Comparison of ENCODE assay signal across 8 cellular contexts in genomic region chr6:2841264-2842138, GRCh38. TPM values are rescaled to one million over a fixed set of nuclear protein-coding genes. Genes with fewer than 3 reads are reported as not detected.
A peak's percentile ranks its signal among the peaks of the same experiment; 100 is the strongest.
DNase-seq lines count a peak whose midpoint lies in the region; ATAC-seq and TF ChIP-seq lines count a peak whose summit lies in the region.

SERPINB1 (minus strand) TSS chr6:2841863; CDS start chr6:2840586, 1,277 bp downstream.

- H3K4me3 Mint-ChIP-seq in activated T-helper 2 cell treated with anti-CD3 and anti-CD28 coated beads, Interferon-gamma antibody, Interleukin-2, Interleukin-4, amounts not matched to agents 10 μg/mL and 5 μg/mL and 100 μg/mL, durations not matched to agents 14 hours and 24 hours and 36 hours (ENCODE audit: low read depth) = peak within 1 kb of the TSS; percentile 89
- H3K4me3 Mint-ChIP-seq in naive thymus-derived CD4-positive, alpha-beta T cell = peak within 1 kb of the TSS; percentile 86 to 100 (median 92)
- peak within 1 kb of the TSS; percentile 83 for H3K4me3 Mint-ChIP-seq in stimulated activated memory B cell treated with anti-CD40 and anti-IgM and Interleukin-4, amounts not matched to agents 10 μg/mL and 1 μg/mL and 100 μg/mL, for 72 hours

- H4K20me1 ChIP-seq in BLaER1 = peaks cover 17% of the 10 kb centered on the region

- intact Hi-C loops in activated T-helper 2 cell treated with anti-CD3 and anti-CD28 coated beads, Interferon-gamma antibody, Interleukin-2, Interleukin-4, amounts not matched to agents 10 μg/mL and 5 μg/mL and 100 μg/mL, durations not matched to agents 14 hours and 24 hours and 36 hours (cut with micrococcal nuclease) = loop anchor here (1.0 kb wide), 5 partner anchors 16 to 148 kb away; partner anchors contain the start of gene WRNIP1
- intact Hi-C loops in naive thymus-derived CD4-positive, alpha-beta T cell (cut with micrococcal nuclease) = loop anchor here (1.0 to 5.0 kb wide), 9 partner anchors 17 to 1296 kb away; partner anchors contain the start of genes WRNIP1 (in 2 of the 2), BPHL (in 1 of the 2), ECI2 (in 1 of the 2) and RIPK1 (in 1 of the 2)

- CTCF ChIA-PET in naive thymus-derived CD4-positive, alpha-beta T cell (lab: Charles Lee) = interaction anchor here (0.8 to 4.1 kb wide), 14 partner anchors 8 to 214 kb away, joined by 3 to 23 read pairs (median 4); no protein-coding TSS in a partner anchor

- no peaks in the 10 kb centered on the region for H3K27me3 Mint-ChIP-seq in activated T-helper 2 cell treated with anti-CD3 and anti-CD28 coated beads, Interferon-gamma antibody, Interleukin-2, Interleukin-4, amounts not matched to agents 10 μg/mL and 5 μg/mL and 100 μg/mL, durations not matched to agents 14 hours and 24 hours and 36 hours (ENCODE audit: low read depth)
- no peaks in the 10 kb centered on the region for H3K27me3 Mint-ChIP-seq in naive thymus-derived CD4-positive, alpha-beta T cell
- no peaks in the 10 kb centered on the region for H3K27me3 Mint-ChIP-seq in stimulated activated memory B cell treated with anti-CD40 and anti-IgM and Interleukin-4, amounts not matched to agents 10 μg/mL and 1 μg/mL and 100 μg/mL, for 72 hours

- peaks cover 62% of the 10 kb centered on the region for H3K27me3 ChIP-seq in BLaER1
- H3K27me3 ChIP-seq in naive thymus-derived CD4-positive, alpha-beta T cell (ENCODE audit: control insufficient read depth in 2 of 2, insufficient read depth in 2 of 2, low read length in 2 of 2) = no peaks in the 10 kb centered on the region

- POLR2A ChIA-PET in naive thymus-derived CD4-positive, alpha-beta T cell (lab: Charles Lee) = interaction anchor here (0.6 to 9.8 kb wide), 45 partner anchors 9 to 1180 kb away, joined by 3 to 156 read pairs (median 5); partner anchors contain the start of genes NQO2, SERPINB6, SERPINB9 and WRNIP1

- peaks cover 50% of the 10 kb centered on the region for H3K4me1 Mint-ChIP-seq in activated T-helper 2 cell treated with anti-CD3 and anti-CD28 coated beads, Interferon-gamma antibody, Interleukin-2, Interleukin-4, amounts not matched to agents 10 μg/mL and 5 μg/mL and 100 μg/mL, durations not matched to agents 14 hours and 24 hours and 36 hours (ENCODE audit: low read depth)
- peaks cover 33 to 68% (median 60%) of the 10 kb centered on the region in 7 donors for H3K4me1 Mint-ChIP-seq in naive thymus-derived CD4-positive, alpha-beta T cell
- H3K4me1 Mint-ChIP-seq in stimulated activated memory B cell treated with anti-CD40 and anti-IgM and Interleukin-4, amounts not matched to agents 10 μg/mL and 1 μg/mL and 100 μg/mL, for 72 hours = peaks cover 55% of the 10 kb centered on the region

- peaks cover 37% of the 10 kb centered on the region for H3K4me1 ChIP-seq in BLaER1
- peaks cover 16 to 29% of the 10 kb centered on the region in 2 donors for H3K4me1 ChIP-seq in naive thymus-derived CD4-positive, alpha-beta T cell (ENCODE audit: control insufficient read depth in 2 of 2, insufficient read depth in 2 of 2, low read length in 2 of 2)

- no peak for TF ChIP-seq CTCF in fibroblast of mammary gland (conservative IDR thresholded peaks at IDR 0.05; ENCODE audit: control insufficient read depth, insufficient read depth, low read depth, low read length)

- peak within 1 kb of the TSS; percentile 89 for H3K27ac Mint-ChIP-seq in activated T-helper 2 cell treated with anti-CD3 and anti-CD28 coated beads, Interferon-gamma antibody, Interleukin-2, Interleukin-4, amounts not matched to agents 10 μg/mL and 5 μg/mL and 100 μg/mL, durations not matched to agents 14 hours and 24 hours and 36 hours
- H3K27ac Mint-ChIP-seq in naive thymus-derived CD4-positive, alpha-beta T cell = peak within 1 kb of the TSS; percentile 86 to 96 (median 95)
- H3K27ac Mint-ChIP-seq in stimulated activated memory B cell treated with anti-CD40 and anti-IgM and Interleukin-4, amounts not matched to agents 10 μg/mL and 1 μg/mL and 100 μg/mL, for 72 hours = peak within 1 kb of the TSS; percentile 90

- H3K9me3 Mint-ChIP-seq in activated T-helper 2 cell treated with anti-CD3 and anti-CD28 coated beads, Interferon-gamma antibody, Interleukin-2, Interleukin-4, amounts not matched to agents 10 μg/mL and 5 μg/mL and 100 μg/mL, durations not matched to agents 14 hours and 24 hours and 36 hours = no peaks in the 10 kb centered on the region
- H3K9me3 Mint-ChIP-seq in naive thymus-derived CD4-positive, alpha-beta T cell = no peaks in the 10 kb centered on the region
- H3K9me3 Mint-ChIP-seq in stimulated activated memory B cell treated with anti-CD40 and anti-IgM and Interleukin-4, amounts not matched to agents 10 μg/mL and 1 μg/mL and 100 μg/mL, for 72 hours = no peaks in the 10 kb centered on the region

- H3K4me3 ChIP-seq in BLaER1 = peak within 1 kb of the TSS; percentile 65
- H3K4me3 ChIP-seq in fibroblast of mammary gland (ENCODE audit: control insufficient read depth, low read depth, low read length) = peak within 1 kb of the TSS; percentile 56
- H3K4me3 ChIP-seq in naive thymus-derived CD4-positive, alpha-beta T cell (ENCODE audit: low read length) = peak within 1 kb of the TSS; percentile 69

- H3K27ac ChIP-seq in BLaER1 = peak within 1 kb of the TSS; percentile 66
- H3K27ac ChIP-seq in naive thymus-derived CD4-positive, alpha-beta T cell (ENCODE audit: low read depth, low read length) = peak within 1 kb of the TSS; percentile 85

- H3K9ac ChIP-seq in BLaER1 = peak within 1 kb of the TSS; percentile 51

- H3K9me3 ChIP-seq in BLaER1 = peaks cover 3% of the 10 kb centered on the region; the same call in 1 of the 2 replicates
- no peaks in the 10 kb centered on the region for H3K9me3 ChIP-seq in naive thymus-derived CD4-positive, alpha-beta T cell (ENCODE audit: control insufficient read depth in 2 of 3, low read length in 3 of 3)

- H3K36me3 ChIP-seq in BLaER1 = peaks cover 4% of the 10 kb centered on the region; the same call in 1 of the 2 replicates
- H3K36me3 ChIP-seq in naive thymus-derived CD4-positive, alpha-beta T cell (ENCODE audit: control insufficient read depth in 2 of 3, insufficient read depth in 3 of 3, low read length in 3 of 3) = peaks cover 0 to 16% (median 6%) of the 10 kb centered on the region in 3 experiments

- peak; percentile 68 for DNase-seq in HuH-7 (ENCODE audit: low spot score)
- DNase-seq in RPMI7951 (ENCODE audit: low read depth) = peak; percentile 94
- peak; percentile 76 for DNase-seq in activated T-helper 2 cell treated with anti-CD3 and anti-CD28 coated beads, Interferon-gamma antibody, Interleukin-2, Interleukin-4, amounts not matched to agents 10 μg/mL and 5 μg/mL and 100 μg/mL, durations not matched to agents 14 hours and 24 hours and 36 hours (ENCODE audit: low spot score)
- peak; percentile 85 for DNase-seq in fibroblast of mammary gland (ENCODE audit: low read depth)
- peak; percentile 52 to 88 (median 67) for DNase-seq in naive thymus-derived CD4-positive, alpha-beta T cell

- peaks cover 42% of the 10 kb centered on the region for H3K36me3 Mint-ChIP-seq in activated T-helper 2 cell treated with anti-CD3 and anti-CD28 coated beads, Interferon-gamma antibody, Interleukin-2, Interleukin-4, amounts not matched to agents 10 μg/mL and 5 μg/mL and 100 μg/mL, durations not matched to agents 14 hours and 24 hours and 36 hours (ENCODE audit: low read depth)
- peaks cover 0 to 26% (median 14%) of the 10 kb centered on the region in 5 donors for H3K36me3 Mint-ChIP-seq in naive thymus-derived CD4-positive, alpha-beta T cell
- peaks cover 22% of the 10 kb centered on the region for H3K36me3 Mint-ChIP-seq in stimulated activated memory B cell treated with anti-CD40 and anti-IgM and Interleukin-4, amounts not matched to agents 10 μg/mL and 1 μg/mL and 100 μg/mL, for 72 hours

- peak; percentile 75 for ATAC-seq in GM19397 (IDR thresholded peaks at IDR 0.05; ENCODE audit: unreplicated experiment)
- peak; percentile 89 for ATAC-seq in naive thymus-derived CD4-positive, alpha-beta T cell
- peak; percentile 95 for ATAC-seq in stimulated activated memory B cell treated with anti-CD40 and anti-IgM and Interleukin-4, amounts not matched to agents 10 μg/mL and 1 μg/mL and 100 μg/mL, for 72 hours

- peak within 1 kb of the TSS; percentile 81 for H3K4me2 ChIP-seq in BLaER1

RNA-seq across cellular contexts. Expression of gene SERPINB1, which starts in this region (rescaled TPM):
- total RNA-seq in RPMI7951 (2014; rRNA removed; shearing (Covaris generic)) = 25.1 and 37.7 TPM in 2 replicates
- 102 and 103 TPM in 2 replicates for total RNA-seq in activated T-helper 2 cell treated with anti-CD3 and anti-CD28 coated beads, Interferon-gamma antibody, Interleukin-2, Interleukin-4, amounts not matched to agents 10 μg/mL and 5 μg/mL and 100 μg/mL, durations not matched to agents 14 hours and 24 hours and 36 hours
- 100 to 1,000 TPM in 1 of 5 experiments, 10 to 100 TPM in 4; 43.8 to 108 (median 62.5) TPM for total RNA-seq in naive thymus-derived CD4-positive, alpha-beta T cell
- polyA plus RNA-seq in naive thymus-derived CD4-positive, alpha-beta T cell = 100 to 1,000 TPM; 129 to 135 TPM

Comparison
In these comparisons a context has a peak if more than half of its experiments do, and no peak if none do; other contexts are left out.
1. Peak in every context shown above with its lines: DNase-seq, ATAC-seq, H3K4me3 ChIP-seq and H3K27ac ChIP-seq.